8 cellular contexts compared by ENCODE assay signal in genomic region chr2:112542974-112543760, GRCh38. TPM values are rescaled to one million over a fixed set of nuclear protein-coding genes. Genes with fewer than 3 reads are reported as not detected.
DNase-seq lines count a peak whose midpoint lies in the region; ATAC-seq, FAIRE-seq and TF ChIP-seq lines count a peak whose summit lies in the region.

No MANE protein-coding gene starts in this region.

- no peak for TF ChIP-seq RAD21 in K562 (CRISPR knock-in tag; conservative IDR thresholded peaks at IDR 0.05 in 1 of 2, IDR thresholded peaks at IDR 0.05 in 1 of 2)

- H3K79me2 ChIP-seq in MM.1S (ENCODE audit: low read length) (peaks cover 57% of the 10 kb centered on the region), K562 (ENCODE audit: control insufficient read depth, insufficient read depth, low read length) (peaks cover 63% of the 10 kb centered on the region)

- intact Hi-C loops in left ventricle myocardium inferior (cut with micrococcal nuclease) (no loop called here), cardiac septum (cut with DNase I) (loop anchor here (1.0 to 5.0 kb wide), 2 partner anchors 41 to 61 kb away; partner anchors contain the start of genes CHCHD5 and TTL), K562 (cut with micrococcal nuclease) (loop anchor here (2.0 to 5.0 kb wide), 2 partner anchors 39 to 62 kb away; partner anchors contain the start of gene CHCHD5)

- DNase-seq in left ventricle myocardium inferior (no peak), cardiac septum (ENCODE audit: low spot score) (no peak), MM.1S (peak; percentile 27), K562 (ENCODE audit: extremely low read depth in 1 of 4, low spot score in 3 of 4) (peak in 2 of 4 experiments; percentile 21 to 45), lung microvascular endothelial cell (ENCODE audit: low read depth in 2 of 2) (peak; percentile 7 to 26), left lobe of liver (ENCODE audit: low spot score) (no peak)

- no peak for TF ChIP-seq POLR2A in K562 (conservative IDR thresholded peaks at IDR 0.05)

- H3K4me2 ChIP-seq in MM.1S (ENCODE audit: low read depth, low read length), result peak overlapping the region; percentile 89
- H3K4me2 ChIP-seq in K562 (ENCODE audit: insufficient read depth, low read length), result peak overlapping the region; percentile 95

- ATAC-seq in K562, result peak; percentile 27
- ATAC-seq in GM19351 (IDR thresholded peaks at IDR 0.05; ENCODE audit: unreplicated experiment), result no peak
- ATAC-seq in GM18520 (IDR thresholded peaks at IDR 0.05; ENCODE audit: unreplicated experiment), result no peak
- no peak for ATAC-seq in left lobe of liver

- H3K27ac ChIP-seq in left ventricle myocardium inferior (replicated peaks), result no peak overlapping the region
- peak overlapping the region; percentile 92; the same call in 1 of the 2 replicates for H3K27ac ChIP-seq in MM.1S (ENCODE audit: low read length)
- H3K27ac ChIP-seq in K562 (ENCODE audit: extremely low read depth, low read depth, low read length), result peak overlapping the region; percentile 91

- H3K4me3 ChIP-seq in left ventricle myocardium inferior (peak overlapping the region; percentile 93), MM.1S (ENCODE audit: low read length) (peak overlapping the region; percentile 95), K562 (peak overlapping the region; percentile 77)

- FAIRE-seq in K562 (lab: Jason Lieb, UNC), result peak; percentile 51

- H3K9me3 ChIP-seq in left ventricle myocardium inferior (replicated peaks) (no peaks in the 10 kb centered on the region), MM.1S (replicated peaks; ENCODE audit: insufficient read depth, low read length) (no peaks in the 10 kb centered on the region), K562 (replicated peaks; ENCODE audit: control insufficient read depth, insufficient read depth, low read depth, low read length) (no peaks in the 10 kb centered on the region)

- H3K36me3 ChIP-seq in left ventricle myocardium inferior (peaks cover 14% of the 10 kb centered on the region), MM.1S (replicated peaks; ENCODE audit: insufficient read depth, low read length) (peaks cover 21% of the 10 kb centered on the region), K562 (ENCODE audit: control insufficient read depth, insufficient read depth, low read length) (peaks cover 35% of the 10 kb centered on the region)

- no peaks in the 10 kb centered on the region for H3K9me2 ChIP-seq in MM.1S (replicated peaks; ENCODE audit: insufficient read depth, low read length)

- H2AFZ ChIP-seq in MM.1S (ENCODE audit: low read length) (peak overlapping the region; percentile 83), K562 (ENCODE audit: low read depth, low read length) (peak overlapping the region; percentile 100)

- no peak for TF ChIP-seq EP300 in K562 (IDR thresholded peaks at IDR 0.05; ENCODE audit: low read length)

- peaks cover 26% of the 10 kb centered on the region for H3F3A ChIP-seq in MM.1S (ENCODE audit: insufficient read depth, low read length)

- H3K4me1 ChIP-seq in left ventricle myocardium inferior (peaks cover 25% of the 10 kb centered on the region), MM.1S (ENCODE audit: low read length) (peaks cover 9% of the 10 kb centered on the region; the same call in 1 of the 2 replicates), K562 (replicated peaks in 1 of 2; ENCODE audit: control insufficient read depth in 2 of 2, insufficient read depth in 2 of 2, low read length in 2 of 2) (peaks cover 5 to 15% of the 10 kb centered on the region in 2 experiments; a peak in 4 of 5 replicates)

- H3K9ac ChIP-seq in MM.1S (ENCODE audit: low read length), result peak overlapping the region; percentile 92
- H3K9ac ChIP-seq in K562 (ENCODE audit: insufficient read depth in 1 of 2, low read depth in 2 of 2, low read length in 2 of 2), result peak overlapping the region; percentile 85 to 96

- CTCF ChIA-PET in K562 (lab: Yijun Ruan, JAX; ENCODE audit: low intra/inter-chr PET ratio), result no interaction called here

- TSS peak; percentile 60 for BruUV-seq in K562 (replicated peaks; lab: Mats Ljungman, UMichigan)

- in situ Hi-C loops in K562 (cut with MboI), result no loop called here

- under 1% methylated on average over 20 of the region's 20 CpGs for WGBS in K562 (ENCODE audit: insufficient coverage, low coverage, missing lambda C conversion rate)

- POLR2A ChIA-PET in K562 (lab: Yijun Ruan, JAX), result interaction anchor here (0.9 to 1.3 kb wide), 2 partner anchors 33 to 42 kb away, joined by 3 to 5 read pairs; no protein-coding TSS in a partner anchor

- H3K9me1 ChIP-seq in K562 (ENCODE audit: control insufficient read depth, insufficient read depth, low read length), result no peaks in the 10 kb centered on the region

- no peaks in the 10 kb centered on the region; the same call in 1 of the 2 replicates for H4K20me1 ChIP-seq in MM.1S (ENCODE audit: insufficient read depth, low read length)
- no peaks in the 10 kb centered on the region; the same call in 1 of the 2 replicates for H4K20me1 ChIP-seq in K562 (replicated peaks; ENCODE audit: control insufficient read depth, insufficient read depth, low read length)

- H3K27me3 ChIP-seq in left ventricle myocardium inferior (ENCODE audit: low read depth) (no peaks in the 10 kb centered on the region), MM.1S (replicated peaks; ENCODE audit: insufficient read depth, low read length) (no peaks in the 10 kb centered on the region), K562 (ENCODE audit: control insufficient read depth in 2 of 2, insufficient read depth in 2 of 2, low read length in 2 of 2) (no peaks in the 10 kb centered on the region)

- TF ChIP-seq CTCF in left ventricle myocardium inferior (IDR thresholded peaks at IDR 0.05; ENCODE audit: borderline replicate concordance) (no peak), MM.1S (IDR thresholded peaks at IDR 0.05; ENCODE audit: low read length) (no peak), K562 (IDR thresholded peaks at IDR 0.05 in 2 of 3, conservative IDR thresholded peaks at IDR 0.05 in 1 of 3; ENCODE audit: insufficient read depth in 2 of 3, low read depth in 1 of 3, low read length in 3 of 3) (0 out of 6 replicates have a peak, but pooled peaks of 1 of the 3 experiments have one; percentile 0)

TF ChIP-seq in K562, 482 proteins besides CTCF, POLR2A, EP300 and RAD21 (continues in another document):
- TF ChIP-seq HCFC1 (IDR thresholded peaks at IDR 0.05; ENCODE audit: low read depth, low read length), result 0 out of 2 replicates have a peak, but pooled peaks have one; percentile 13

RNA-seq across cellular contexts. Expression of gene POLR1B, which starts 0.9 kb away (rescaled TPM):
- total RNA-seq in left ventricle myocardium inferior, result 11.7 TPM
- total RNA-seq in cardiac septum, result 10.1 TPM
- 74.4 and 133 TPM in 2 replicates for total RNA-seq in K562 (2011; cell fraction: chromatin; rRNA removed; ENCODE audit: low replicate concordance)
- 31.9 and 32.0 TPM in 2 replicates for total RNA-seq in K562 (2011; cell fraction: nucleolus; rRNA removed)
- total RNA-seq in K562 (2011; cell fraction: nucleoplasm; rRNA removed), result 44.6 and 47.5 TPM in 2 replicates
- 21.2 and 27.9 TPM in 2 replicates for total RNA-seq in K562 (2014; rRNA removed)
- total RNA-seq in K562 (2014; rRNA removed; fragmentation: Illumina TruSeq; extraction: Trizol), result 47.9 and 55.1 TPM in 2 replicates
- total RNA-seq in K562 (2015; rRNA removed; fragmentation: Illumina TruSeq; extraction: Trizol), result 42.3 and 46.4 TPM in 2 replicates
- total RNA-seq in K562 (2021), result 53.9 and 60.8 TPM in 2 replicates
- 32.4 and 47.9 TPM in 2 replicates for polyA plus RNA-seq in K562 (2011; rRNA removed)
- 26.7 and 44.0 TPM in 2 replicates for polyA plus RNA-seq in K562 (2011; cell fraction: cytosol; rRNA removed)
- polyA plus RNA-seq in K562 (2011; cell fraction: nucleus; rRNA removed), result 25.3 and 33.6 TPM in 2 replicates
- polyA plus RNA-seq in K562 (2012), result 12.2 and 23.6 TPM in 2 replicates
- 39.6 and 40.2 TPM in 2 replicates for polyA plus RNA-seq in K562 (2014; fragmentation: Illumina TruSeq; extraction: Trizol)
- 10 to 100 TPM; 19.8 to 38.6 TPM for polyA plus RNA-seq in K562 (2014; fragmentation: Nextera tagmentation; extraction: Ambion mirVana)
- polyA plus RNA-seq in K562 (2014; rRNA removed), result 22.8 and 24.7 TPM in 2 replicates
- 112 and 124 TPM in 2 replicates for polyA minus RNA-seq in K562 (2011; rRNA and poly(A)+ RNA removed)
- 40.5 and 66.9 TPM in 2 replicates for polyA minus RNA-seq in K562 (2011; cell fraction: cytosol; rRNA and poly(A)+ RNA removed)
- polyA minus RNA-seq in K562 (2011; cell fraction: nucleus; rRNA and poly(A)+ RNA removed), result 23.6 and 37.7 TPM in 2 replicates
- total RNA-seq in lung microvascular endothelial cell, result 12.0 and 16.3 TPM in 2 replicates
- 16.2 TPM for total RNA-seq in left lobe of liver

RNA-seq across cellular contexts. Expression of gene CHCHD5, which starts 41.2 kb away (rescaled TPM):
- total RNA-seq in left ventricle myocardium inferior (19.2 TPM), cardiac septum (24.9 TPM), K562 (2014; rRNA removed) (33.4 and 61.2 TPM in 2 replicates), K562 (2014; rRNA removed; fragmentation: Illumina TruSeq; extraction: Trizol) (5.7 and 7.4 TPM in 2 replicates), K562 (2015; rRNA removed; fragmentation: Illumina TruSeq; extraction: Trizol) (25.8 and 29.4 TPM in 2 replicates), K562 (2021) (42.9 and 55.3 TPM in 2 replicates), lung microvascular endothelial cell (5.7 and 8.3 TPM in 2 replicates), left lobe of liver (21.2 TPM)
- total RNA-seq in K562 (2011; cell fraction: chromatin; rRNA removed; ENCODE audit: low replicate concordance), result 7.9 and 16.5 TPM in 2 replicates
- 11.1 and 12.7 TPM in 2 replicates for total RNA-seq in K562 (2011; cell fraction: nucleolus; rRNA removed)
- total RNA-seq in K562 (2011; cell fraction: nucleoplasm; rRNA removed), result 13.7 and 16.6 TPM in 2 replicates
- polyA plus RNA-seq in K562 (2011; rRNA removed) (16.4 and 21.9 TPM in 2 replicates), K562 (2014; fragmentation: Illumina TruSeq; extraction: Trizol) (21.0 and 45.8 TPM in 2 replicates), K562 (2014; fragmentation: Nextera tagmentation; extraction: Ambion mirVana) (10 to 100 TPM; 56.0 to 79.3 TPM), K562 (2014; rRNA removed) (42.4 and 61.3 TPM in 2 replicates)
- polyA plus RNA-seq in K562 (2011; cell fraction: cytosol; rRNA removed), result 36.1 and 82.6 TPM in 2 replicates
- polyA plus RNA-seq in K562 (2011; cell fraction: nucleus; rRNA removed), result 16.0 and 28.0 TPM in 2 replicates
- polyA plus RNA-seq in K562 (2012), result 66.1 and 68.6 TPM in 2 replicates
- 2.9 and 3.0 TPM in 2 replicates for polyA minus RNA-seq in K562 (2011; rRNA and poly(A)+ RNA removed)
- polyA minus RNA-seq in K562 (2011; cell fraction: cytosol; rRNA and poly(A)+ RNA removed), result 8.4 and 11.6 TPM in 2 replicates
- 3.5 and 6.0 TPM in 2 replicates for polyA minus RNA-seq in K562 (2011; cell fraction: nucleus; rRNA and poly(A)+ RNA removed)

Comparison
In these comparisons a context has a peak if more than half of its experiments do, and no peak if none do; other contexts are left out.
1. DNase-seq: peak in MM.1S (single experiment) and lung microvascular endothelial cell (2 of 2); none in left ventricle myocardium inferior (single experiment), cardiac septum (single experiment) and left lobe of liver (single experiment).
2. Peak in every context shown above with its lines, with median percentiles within 50 percentile points of each other: H3K4me3 ChIP-seq.